In genomic region chr19:49746206-49746958, GRCh38 we compare ENCODE assay signal across 8 cellular contexts. TPM values are rescaled to one million over a fixed set of nuclear protein-coding genes. Genes with fewer than 3 reads are reported as not detected.
A peak's percentile ranks its signal among the peaks of the same experiment; 100 is the strongest.
DNase-seq lines count a peak whose midpoint lies in the region; ATAC-seq and TF ChIP-seq lines count a peak whose summit lies in the region.

No MANE protein-coding gene starts in this region.

- H3K9me2 ChIP-seq in hepatocyte (replicated peaks; ENCODE audit: insufficient read depth): no peaks in the 10 kb centered on the region

- no peaks in the 10 kb centered on the region for H4K20me1 ChIP-seq in hepatocyte (ENCODE audit: insufficient read depth, poor library complexity, severe bottlenecking)

- ATAC-seq in mucosa of descending colon (peak; percentile 27), GM19463 (IDR thresholded peaks at IDR 0.05; ENCODE audit: unreplicated experiment) (no peak)

- H3K27ac ChIP-seq in uterus (no peak overlapping the region), hepatocyte (no peak overlapping the region)

- H2AFZ ChIP-seq in hepatocyte: no peak overlapping the region

- H3K79me2 ChIP-seq in hepatocyte: no peaks in the 10 kb centered on the region

- H3K27me3 ChIP-seq in uterus (no peaks in the 10 kb centered on the region), hepatocyte (no peaks in the 10 kb centered on the region)

- H3K4me1 ChIP-seq in mucosa of descending colon (ENCODE audit: low read depth) (no peaks in the 10 kb centered on the region), uterus (no peaks in the 10 kb centered on the region), hepatocyte (ENCODE audit: insufficient read depth) (no peaks in the 10 kb centered on the region)

- DNase-seq in GM03348 (ENCODE audit: low spot score) (peak; percentile 37), T-helper 22 cell (ENCODE audit: low read depth) (peak; percentile 37), mucosa of descending colon (peak in 2 of 3 donors; percentile 40 to 60), uterus (peak; percentile 51 to 62), Kasumi-1 (lab: John Stamatoyannopoulos, UW) (no peak), hepatocyte (ENCODE audit: low spot score) (no peak)
- DNase-seq in central memory CD4-positive, alpha-beta T cell: peak; percentile 31

- TF ChIP-seq CTCF in mucosa of descending colon (IDR thresholded peaks at IDR 0.05) (no peak), uterus (IDR thresholded peaks at IDR 0.05) (no peak), hepatocyte (IDR thresholded peaks at IDR 0.05; ENCODE audit: poor library complexity) (no peak)

- H3K4me3 ChIP-seq in mucosa of descending colon: no peak overlapping the region
- H3K4me3 ChIP-seq in uterus: no peak overlapping the region
- no peak overlapping the region for H3K4me3 ChIP-seq in hepatocyte

- WGBS in hepatocyte (ENCODE audit: low lambda C conversion rate, missing lambda C conversion rate): 76% methylated on average over 44 of the region's 52 CpGs

- H3K9me3 ChIP-seq in mucosa of descending colon (no peaks in the 10 kb centered on the region), uterus (no peaks in the 10 kb centered on the region), hepatocyte (ENCODE audit: low read depth) (no peaks in the 10 kb centered on the region)

- intact Hi-C loops in mucosa of descending colon (cut with DNase I, micrococcal nuclease): no loop called here
- intact Hi-C loops in uterus (cut with DNase I; ENCODE audit: low total_unique reads): no loop called here

- no peak overlapping the region for H3K4me2 ChIP-seq in hepatocyte

- no peaks in the 10 kb centered on the region for H3K36me3 ChIP-seq in mucosa of descending colon (ENCODE audit: low read depth)
- no peaks in the 10 kb centered on the region for H3K36me3 ChIP-seq in uterus
- H3K36me3 ChIP-seq in hepatocyte (replicated peaks; ENCODE audit: insufficient read depth, low read depth): no peaks in the 10 kb centered on the region

- no peak for TF ChIP-seq POLR2A in uterus (IDR thresholded peaks at IDR 0.05)

RNA-seq across cellular contexts. Expression of gene TSKS, which starts 16.7 kb away (rescaled TPM):
- under 1 TPM in 1 of 3 donors, not detected in 2; 0.35 TPM for total RNA-seq in mucosa of descending colon
- 1 to 10 TPM in 1 of 4 donors, under 1 TPM in 1, not detected in 2; 0.28 to 1.9 TPM for total RNA-seq in uterus
- total RNA-seq in hepatocyte: not detected in 2 replicates
- not detected in 2 replicates for polyA plus RNA-seq in hepatocyte

RNA-seq across cellular contexts. Expression of gene AP2A1, which starts 20.4 kb away (rescaled TPM):
- total RNA-seq in mucosa of descending colon (10 to 100 TPM; 73.6 to 84.8 (median 82.5) TPM), uterus (100 to 1,000 TPM in 1 of 4 donors, 10 to 100 TPM in 3; 47.1 to 114 (median 54.7) TPM), hepatocyte (59.3 and 64.8 TPM in 2 replicates)
- polyA plus RNA-seq in hepatocyte: 60.4 and 62.1 TPM in 2 replicates

RNA-seq across cellular contexts. Expression of gene CPT1C, which starts 55.5 kb away (rescaled TPM):
- total RNA-seq in mucosa of descending colon: 1 to 10 TPM; 1.9 to 7.6 (median 2.2) TPM
- total RNA-seq in uterus: 10 to 100 TPM in 2 of 4 donors, 1 to 10 TPM in 2; 1.5 to 26.6 (median 12.2) TPM
- total RNA-seq in hepatocyte: 6.2 and 6.7 TPM in 2 replicates
- polyA plus RNA-seq in hepatocyte: 6.8 and 10.0 TPM in 2 replicates

RNA-seq across cellular contexts. Expression of gene ADM5, which starts 57.0 kb away (rescaled TPM):
- total RNA-seq in mucosa of descending colon: 1 to 10 TPM in 2 of 3 donors, under 1 TPM in 1; 0.69 to 1.3 (median 1.2) TPM
- 1 to 10 TPM in 3 of 4 donors, not detected in 1; 1.3 to 6.0 (median 1.5) TPM for total RNA-seq in uterus
- total RNA-seq in hepatocyte: 0.12 and 0.50 TPM in 2 replicates
- polyA plus RNA-seq in hepatocyte: not detected in 2 replicates

Comparison
In these comparisons a context has a peak if more than half of its experiments do, and no peak if none do; other contexts are left out.
1. DNase-seq: peak in GM03348 (single experiment), T-helper 22 cell (single experiment), central memory CD4-positive, alpha-beta T cell (single experiment), mucosa of descending colon (2 of 3) and uterus (2 of 2); none in Kasumi-1 (0 of 2) and hepatocyte (single experiment).